Comparison of ENCODE assay signal across 8 cellular contexts in the genomic region with DNA sequence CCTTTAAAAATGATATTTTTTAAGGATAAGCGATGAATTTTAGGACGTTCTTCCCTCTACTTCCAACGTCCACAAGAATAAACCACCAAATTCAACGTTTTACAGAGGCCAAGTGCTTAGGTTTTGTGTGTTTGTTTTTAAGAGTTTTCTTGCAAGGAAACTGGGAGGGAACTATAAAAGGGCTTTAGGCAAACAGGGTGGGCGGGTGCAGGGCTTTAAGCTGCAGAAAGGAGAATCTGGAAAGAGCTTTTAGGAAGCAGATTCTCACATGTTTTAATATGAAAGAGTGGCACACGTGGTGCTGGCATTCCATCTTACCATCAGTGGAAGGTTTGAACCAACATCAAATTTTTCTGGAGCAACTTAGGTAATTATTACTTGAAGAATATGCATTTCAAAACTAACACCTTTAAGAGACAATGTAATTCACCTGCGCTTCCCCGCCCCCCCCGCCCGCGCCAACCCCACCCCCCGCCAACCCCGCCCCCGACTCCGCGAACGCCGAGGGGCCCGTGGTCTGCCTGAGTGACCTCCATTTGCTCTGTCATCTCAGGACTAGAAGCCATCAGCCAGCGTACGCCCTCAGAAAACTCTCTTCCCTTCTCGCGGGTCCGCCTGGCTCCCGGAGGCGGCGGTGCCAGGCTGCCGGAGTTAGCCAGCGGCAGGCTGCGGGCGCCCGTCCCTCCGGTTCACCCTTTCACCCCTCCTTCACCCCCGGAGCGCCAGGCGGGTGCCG. TPM values are rescaled to one million over a fixed set of nuclear protein-coding genes. Genes with fewer than 3 reads are reported as not detected.
DNase-seq lines count a peak whose midpoint lies in the region; ATAC-seq lines count a peak whose summit lies in the region.

No MANE protein-coding gene starts in this region.

- H3K36me3 Mint-ChIP-seq in effector memory CD8-positive, alpha-beta T cell (ENCODE audit: insufficient read depth), result peaks cover 21% of the 10 kb centered on the region
- H3K36me3 Mint-ChIP-seq in natural killer cell treated with Interleukin-12 subunit alpha and Interleukin-12 subunit beta and Interleukin-15 and Interleukin-18, amount 100 ng/mL, for 72 hours, result peaks cover 21% of the 10 kb centered on the region

- peaks cover 29 to 33% of the 10 kb centered on the region in 2 donors for H3K4me1 Mint-ChIP-seq in effector memory CD8-positive, alpha-beta T cell (ENCODE audit: low read depth in 2 of 2)
- H3K4me1 Mint-ChIP-seq in natural killer cell treated with Interleukin-12 subunit alpha and Interleukin-12 subunit beta and Interleukin-15 and Interleukin-18, amount 100 ng/mL, for 72 hours (ENCODE audit: low read depth in 2 of 2), result peaks cover 43 to 48% of the 10 kb centered on the region in 2 donors

- H3K27me3 Mint-ChIP-seq in effector memory CD8-positive, alpha-beta T cell, result no peaks in the 10 kb centered on the region
- H3K27me3 Mint-ChIP-seq in natural killer cell treated with Interleukin-12 subunit alpha and Interleukin-12 subunit beta and Interleukin-15 and Interleukin-18, amount 100 ng/mL, for 72 hours, result no peaks in the 10 kb centered on the region

- H3K4me3 Mint-ChIP-seq in effector memory CD8-positive, alpha-beta T cell, result peak overlapping the region; percentile 92 to 93
- H3K4me3 Mint-ChIP-seq in natural killer cell treated with Interleukin-12 subunit alpha and Interleukin-12 subunit beta and Interleukin-15 and Interleukin-18, amount 100 ng/mL, for 72 hours, result peak overlapping the region; percentile 91

- peak; percentile 17 for ATAC-seq in GM21723 (IDR thresholded peaks at IDR 0.05; ENCODE audit: unreplicated experiment)
- ATAC-seq in effector memory CD8-positive, alpha-beta T cell (replicated peaks), result no peak
- ATAC-seq in natural killer cell treated with Interleukin-12 subunit alpha and Interleukin-12 subunit beta and Interleukin-15 and Interleukin-18, amount 100 ng/mL, for 72 hours, result peak in 1 of 2 donors; percentile 22
- no peak for ATAC-seq in HG03571 (IDR thresholded peaks at IDR 0.05; ENCODE audit: unreplicated experiment)

- H3K9me3 Mint-ChIP-seq in effector memory CD8-positive, alpha-beta T cell, result peaks cover 0 to 1% of the 10 kb centered on the region in 2 donors
- peaks cover 8% of the 10 kb centered on the region for H3K9me3 Mint-ChIP-seq in natural killer cell treated with Interleukin-12 subunit alpha and Interleukin-12 subunit beta and Interleukin-15 and Interleukin-18, amount 100 ng/mL, for 72 hours

- DNase-seq in DMS 273 (lab: John Stamatoyannopoulos, UW; ENCODE audit: unreplicated experiment) (peak; percentile 36), DMS 273 treated with DMSO at 0.1 percent for 48 hours (lab: John Stamatoyannopoulos, UW) (no peak), OCI-M1 (lab: John Stamatoyannopoulos, UW) (peak; percentile 42), NCI-H1694 treated with DMSO at 0.1 percent for 48 hours (lab: John Stamatoyannopoulos, UW) (no peak)
- no peak for DNase-seq in effector memory CD8-positive, alpha-beta T cell
- DNase-seq in natural killer cell treated with Interleukin-12 subunit alpha and Interleukin-12 subunit beta and Interleukin-15 and Interleukin-18, amount 100 ng/mL, for 72 hours (ENCODE audit: low spot score), result peak; percentile 77

- H3K27ac Mint-ChIP-seq in effector memory CD8-positive, alpha-beta T cell, result peak overlapping the region; percentile 94 to 96
- H3K27ac Mint-ChIP-seq in natural killer cell treated with Interleukin-12 subunit alpha and Interleukin-12 subunit beta and Interleukin-15 and Interleukin-18, amount 100 ng/mL, for 72 hours, result peak overlapping the region; percentile 90 to 91

RNA-seq across cellular contexts. Expression of a gene that starts 0.9 kb away (rescaled TPM):
- total RNA-seq in natural killer cell treated with Interleukin-12 subunit alpha and Interleukin-12 subunit beta and Interleukin-15 and Interleukin-18, amount 100 ng/mL, for 72 hours, result 100 to 1,000 TPM; 141 to 195 TPM

Comparison
In these comparisons a context has a peak if more than half of its experiments do, and no peak if none do; other contexts are left out.
1. DNase-seq: peak in DMS 273 (single experiment), OCI-M1 (single experiment) and natural killer cell treated with Interleukin-12 subunit alpha and Interleukin-12 subunit beta and Interleukin-15 and Interleukin-18, amount 100 ng/mL, for 72 hours (single experiment); none in DMS 273 treated with DMSO at 0.1 percent for 48 hours (single experiment), effector memory CD8-positive, alpha-beta T cell (0 of 3) and NCI-H1694 treated with DMSO at 0.1 percent for 48 hours (single experiment).